In genomic region chr9:96408409-96409280, GRCh38 we compare ENCODE assay signal across 14 cellular contexts. TPM values are rescaled to one million over a fixed set of nuclear protein-coding genes. Genes with fewer than 3 reads are reported as not detected.
DNase-seq lines count a peak whose midpoint lies in the region; ATAC-seq lines count a peak whose summit lies in the region.
"Had no signal": no experiment of that assay in that cellular context is flagged by ENCODE, and none has a peak within 500 bp of the region (broad histone marks: within the 10 kb centered on the region; RNA-seq: fewer than 3 reads in every experiment).

No MANE protein-coding gene starts in this region.

- peak overlapping the region; percentile 51 for H3K27ac Mint-ChIP-seq in activated naive CD4-positive, alpha-beta T cell treated with anti-CD3 and anti-CD28 coated beads, Interleukin-2, amount 10 ng/mL, durations not matched to agents 7 days and 5 days
- H3K27ac Mint-ChIP-seq in activated T-helper 2 cell treated with anti-CD3 and anti-CD28 coated beads, Interferon-gamma antibody, Interleukin-2, Interleukin-4, amounts not matched to agents 10 μg/mL and 5 μg/mL and 100 μg/mL, durations not matched to agents 14 hours and 24 hours and 36 hours, result peak overlapping the region; percentile 57
- peak overlapping the region; percentile 3 for H3K27ac Mint-ChIP-seq in stimulated activated memory B cell treated with anti-CD40 and anti-IgM and Interleukin-4, amounts not matched to agents 10 μg/mL and 1 μg/mL and 100 μg/mL, for 72 hours
- H3K27ac Mint-ChIP-seq: progenitor cell of endocrine pancreas had no signal

- CTCF ChIA-PET in activated naive CD4-positive, alpha-beta T cell treated with anti-CD3 and anti-CD28 coated beads, Interleukin-2, amount 10 ng/mL, durations not matched to agents 7 days and 5 days (lab: Charles Lee), result no interaction called here

- H3K4me3 Mint-ChIP-seq in activated naive CD4-positive, alpha-beta T cell treated with anti-CD3 and anti-CD28 coated beads, Interleukin-2, amount 10 ng/mL, durations not matched to agents 7 days and 5 days, result no peak overlapping the region
- no peak overlapping the region for H3K4me3 Mint-ChIP-seq in activated T-helper 2 cell treated with anti-CD3 and anti-CD28 coated beads, Interferon-gamma antibody, Interleukin-2, Interleukin-4, amounts not matched to agents 10 μg/mL and 5 μg/mL and 100 μg/mL, durations not matched to agents 14 hours and 24 hours and 36 hours (ENCODE audit: low read depth)
- no peak overlapping the region for H3K4me3 Mint-ChIP-seq in stimulated activated memory B cell treated with anti-CD40 and anti-IgM and Interleukin-4, amounts not matched to agents 10 μg/mL and 1 μg/mL and 100 μg/mL, for 72 hours
- H3K4me3 Mint-ChIP-seq: naive B cell had no signal

- no peaks in the 10 kb centered on the region for H3K27me3 Mint-ChIP-seq in activated naive CD4-positive, alpha-beta T cell treated with anti-CD3 and anti-CD28 coated beads, Interleukin-2, amount 10 ng/mL, durations not matched to agents 7 days and 5 days
- H3K27me3 Mint-ChIP-seq in activated T-helper 2 cell treated with anti-CD3 and anti-CD28 coated beads, Interferon-gamma antibody, Interleukin-2, Interleukin-4, amounts not matched to agents 10 μg/mL and 5 μg/mL and 100 μg/mL, durations not matched to agents 14 hours and 24 hours and 36 hours (ENCODE audit: low read depth), result no peaks in the 10 kb centered on the region
- H3K27me3 Mint-ChIP-seq in stimulated activated memory B cell treated with anti-CD40 and anti-IgM and Interleukin-4, amounts not matched to agents 10 μg/mL and 1 μg/mL and 100 μg/mL, for 72 hours, result no peaks in the 10 kb centered on the region
- H3K27me3 Mint-ChIP-seq: naive B cell, progenitor cell of endocrine pancreas had no signal

- H3K36me3 Mint-ChIP-seq in activated naive CD4-positive, alpha-beta T cell treated with anti-CD3 and anti-CD28 coated beads, Interleukin-2, amount 10 ng/mL, durations not matched to agents 7 days and 5 days, result peaks cover 28% of the 10 kb centered on the region
- H3K36me3 Mint-ChIP-seq in activated T-helper 2 cell treated with anti-CD3 and anti-CD28 coated beads, Interferon-gamma antibody, Interleukin-2, Interleukin-4, amounts not matched to agents 10 μg/mL and 5 μg/mL and 100 μg/mL, durations not matched to agents 14 hours and 24 hours and 36 hours (ENCODE audit: low read depth), result peaks cover 45% of the 10 kb centered on the region
- peaks cover 7% of the 10 kb centered on the region for H3K36me3 Mint-ChIP-seq in stimulated activated memory B cell treated with anti-CD40 and anti-IgM and Interleukin-4, amounts not matched to agents 10 μg/mL and 1 μg/mL and 100 μg/mL, for 72 hours
- H3K36me3 Mint-ChIP-seq: naive B cell had no signal

- DNase-seq in activated naive CD4-positive, alpha-beta T cell treated with anti-CD3 and anti-CD28 coated beads, Interleukin-2, amount 10 ng/mL, durations not matched to agents 7 days and 5 days, result no peak
- DNase-seq in activated naive CD4-positive, alpha-beta T cell (lab: John Stamatoyannopoulos, UW), result no peak
- peak; percentile 32 for DNase-seq in HuH-7.5 (ENCODE audit: low spot score)
- no peak for DNase-seq in activated T-helper 2 cell treated with anti-CD3 and anti-CD28 coated beads, Interferon-gamma antibody, Interleukin-2, Interleukin-4, amounts not matched to agents 10 μg/mL and 5 μg/mL and 100 μg/mL, durations not matched to agents 14 hours and 24 hours and 36 hours (ENCODE audit: low spot score)
- DNase-seq in cerebellar nuclear complex (lab: John Stamatoyannopoulos, UW), result no peak
- DNase-seq: colonic mucosa; naive B cell; NCI-H2081; NCI-H526 treated with DMSO at 0.1 percent for 48 hours; stimulated activated naive CD8-positive, alpha-beta T cell treated with anti-CD3 and anti-CD28 coated beads, Interleukin-15, Interleukin-2, amounts not matched to agents 100 U/mL and 50 U/mL, for 24 hours had no signal

- H3K9me3 Mint-ChIP-seq in activated naive CD4-positive, alpha-beta T cell treated with anti-CD3 and anti-CD28 coated beads, Interleukin-2, amount 10 ng/mL, durations not matched to agents 7 days and 5 days, result no peaks in the 10 kb centered on the region
- no peaks in the 10 kb centered on the region for H3K9me3 Mint-ChIP-seq in activated T-helper 2 cell treated with anti-CD3 and anti-CD28 coated beads, Interferon-gamma antibody, Interleukin-2, Interleukin-4, amounts not matched to agents 10 μg/mL and 5 μg/mL and 100 μg/mL, durations not matched to agents 14 hours and 24 hours and 36 hours
- no peaks in the 10 kb centered on the region for H3K9me3 Mint-ChIP-seq in stimulated activated memory B cell treated with anti-CD40 and anti-IgM and Interleukin-4, amounts not matched to agents 10 μg/mL and 1 μg/mL and 100 μg/mL, for 72 hours
- H3K9me3 Mint-ChIP-seq: naive B cell had no signal

- intact Hi-C loops in activated T-helper 2 cell treated with anti-CD3 and anti-CD28 coated beads, Interferon-gamma antibody, Interleukin-2, Interleukin-4, amounts not matched to agents 10 μg/mL and 5 μg/mL and 100 μg/mL, durations not matched to agents 14 hours and 24 hours and 36 hours (cut with micrococcal nuclease), result no loop called here

- no peak for ATAC-seq in stimulated activated memory B cell treated with anti-CD40 and anti-IgM and Interleukin-4, amounts not matched to agents 10 μg/mL and 1 μg/mL and 100 μg/mL, for 72 hours
- no peak for ATAC-seq in GM19035 (IDR thresholded peaks at IDR 0.05; ENCODE audit: unreplicated experiment)
- no peak for ATAC-seq in HG02981 (IDR thresholded peaks at IDR 0.05; ENCODE audit: unreplicated experiment)
- ATAC-seq: stimulated activated naive CD8-positive, alpha-beta T cell treated with anti-CD3 and anti-CD28 coated beads, Interleukin-15, Interleukin-2, amounts not matched to agents 100 U/mL and 50 U/mL, for 24 hours had no signal

- peaks cover 47% of the 10 kb centered on the region for H3K4me1 Mint-ChIP-seq in activated naive CD4-positive, alpha-beta T cell treated with anti-CD3 and anti-CD28 coated beads, Interleukin-2, amount 10 ng/mL, durations not matched to agents 7 days and 5 days
- peaks cover 42% of the 10 kb centered on the region for H3K4me1 Mint-ChIP-seq in activated T-helper 2 cell treated with anti-CD3 and anti-CD28 coated beads, Interferon-gamma antibody, Interleukin-2, Interleukin-4, amounts not matched to agents 10 μg/mL and 5 μg/mL and 100 μg/mL, durations not matched to agents 14 hours and 24 hours and 36 hours (ENCODE audit: low read depth)
- peaks cover 26% of the 10 kb centered on the region for H3K4me1 Mint-ChIP-seq in stimulated activated memory B cell treated with anti-CD40 and anti-IgM and Interleukin-4, amounts not matched to agents 10 μg/mL and 1 μg/mL and 100 μg/mL, for 72 hours

RNA-seq across cellular contexts. Expression of gene ZNF367, which starts 9.5 kb away (rescaled TPM):
- 19.5 and 19.6 TPM in 2 replicates for total RNA-seq in activated T-helper 2 cell treated with anti-CD3 and anti-CD28 coated beads, Interferon-gamma antibody, Interleukin-2, Interleukin-4, amounts not matched to agents 10 μg/mL and 5 μg/mL and 100 μg/mL, durations not matched to agents 14 hours and 24 hours and 36 hours

RNA-seq across cellular contexts. Expression of gene SLC35D2, which starts 25.1 kb away (rescaled TPM):
- total RNA-seq in activated T-helper 2 cell treated with anti-CD3 and anti-CD28 coated beads, Interferon-gamma antibody, Interleukin-2, Interleukin-4, amounts not matched to agents 10 μg/mL and 5 μg/mL and 100 μg/mL, durations not matched to agents 14 hours and 24 hours and 36 hours, result 7.0 and 8.0 TPM in 2 replicates

RNA-seq across cellular contexts. Expression of gene HABP4, which starts 41.3 kb away (rescaled TPM):
- 14.3 and 14.4 TPM in 2 replicates for total RNA-seq in activated T-helper 2 cell treated with anti-CD3 and anti-CD28 coated beads, Interferon-gamma antibody, Interleukin-2, Interleukin-4, amounts not matched to agents 10 μg/mL and 5 μg/mL and 100 μg/mL, durations not matched to agents 14 hours and 24 hours and 36 hours

Comparison
In these comparisons a context has a peak if more than half of its experiments do, and no peak if none do; other contexts are left out.
1. H3K27ac Mint-ChIP-seq: peak in every context shown above with its lines; median percentile 57 in activated T-helper 2 cell treated with anti-CD3 and anti-CD28 coated beads, Interferon-gamma antibody, Interleukin-2, Interleukin-4, amounts not matched to agents 10 μg/mL and 5 μg/mL and 100 μg/mL, durations not matched to agents 14 hours and 24 hours and 36 hours; 51 in activated naive CD4-positive, alpha-beta T cell treated with anti-CD3 and anti-CD28 coated beads, Interleukin-2, amount 10 ng/mL, durations not matched to agents 7 days and 5 days; 3 in stimulated activated memory B cell treated with anti-CD40 and anti-IgM and Interleukin-4, amounts not matched to agents 10 μg/mL and 1 μg/mL and 100 μg/mL, for 72 hours.